In the genomic region with DNA sequence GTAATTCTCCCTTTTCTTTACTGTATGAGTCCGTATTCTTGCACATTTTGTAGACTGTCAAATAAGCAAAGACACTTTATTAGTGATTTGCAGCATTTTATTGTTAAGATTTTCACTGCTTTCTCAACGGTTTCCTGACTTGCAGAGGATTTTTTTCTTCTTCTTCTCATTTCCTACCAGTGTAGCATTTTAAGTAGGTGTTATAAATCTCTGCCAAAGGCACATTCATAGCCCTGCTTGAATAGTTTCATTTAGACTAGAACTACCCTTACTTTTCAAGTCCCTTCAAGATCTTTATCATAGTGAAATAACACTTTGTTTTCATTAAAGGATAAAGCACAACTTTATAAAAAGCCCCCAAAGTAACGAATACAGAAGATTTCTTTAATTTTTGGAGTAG, we compare ENCODE assay signal across 24 cellular contexts.
A peak's percentile ranks its signal among the peaks of the same experiment; 100 is the strongest.
DNase-seq lines count a peak whose midpoint lies in the region; ATAC-seq and TF ChIP-seq lines count a peak whose summit lies in the region.
"Had no signal": no experiment of that assay in that cellular context is flagged by ENCODE, and none has a peak within 500 bp of the region (broad histone marks: within the 10 kb centered on the region; RNA-seq: fewer than 3 reads in every experiment).

No MANE protein-coding gene starts in this region.

- H3K27ac ChIP-seq in SK-N-MC: peak overlapping the region; percentile 40; the same call in 1 of the 2 replicates
- H3K27ac ChIP-seq: BLaER1 treated with 17β-estradiol and CSF1 and Interleukin-3, amounts not matched to agents 10 nM and 100 nM; HL-60; KMS-11; RWPE1 had no signal

- H3K9me3 ChIP-seq in SK-N-MC (ENCODE audit: low read depth, low read length): no peaks in the 10 kb centered on the region
- H3K9me3 ChIP-seq: BLaER1 treated with 17β-estradiol and CSF1 and Interleukin-3, amounts not matched to agents 10 nM and 100 nM; HAP-1 had no signal

- H3K27me3 Mint-ChIP-seq in nephron (ENCODE audit: low read depth): no peaks in the 10 kb centered on the region
- no peaks in the 10 kb centered on the region for H3K27me3 Mint-ChIP-seq in activated naive CD8-positive, alpha-beta T cell treated with anti-CD3 and anti-CD28 coated beads, Interleukin-2, amount 50 U/mL, for 24 hours
- H3K27me3 Mint-ChIP-seq: CD4-positive, alpha-beta T cell; IgD-negative memory B cell had no signal

- H3K4me3 ChIP-seq in SK-N-MC: peak overlapping the region; percentile 36; the same call in 1 of the 2 replicates
- H3K4me3 ChIP-seq: BLaER1 treated with 17β-estradiol and CSF1 and Interleukin-3, amounts not matched to agents 10 nM and 100 nM; GM12878; HAP-1 had no signal

- H3K9ac ChIP-seq in SK-N-MC (ENCODE audit: insufficient read length): no peak overlapping the region
- H3K9ac ChIP-seq: BLaER1 treated with 17β-estradiol and CSF1 and Interleukin-3, amounts not matched to agents 10 nM and 100 nM; KMS-11 had no signal

- ATAC-seq in HG03521 (IDR thresholded peaks at IDR 0.05; ENCODE audit: unreplicated experiment) (no peak), GM21423 (IDR thresholded peaks at IDR 0.05; ENCODE audit: unreplicated experiment) (no peak)
- no peak for ATAC-seq in activated naive CD8-positive, alpha-beta T cell treated with anti-CD3 and anti-CD28 coated beads, Interleukin-2, amount 50 U/mL, for 24 hours
- ATAC-seq: GM12878 had no signal

- no peaks in the 10 kb centered on the region for H3K36me3 ChIP-seq in SK-N-MC (ENCODE audit: insufficient read depth, low read length)
- H3K36me3 ChIP-seq: BLaER1 treated with 17β-estradiol and CSF1 and Interleukin-3, amounts not matched to agents 10 nM and 100 nM; HAP-1 had no signal

- H3K4me1 Mint-ChIP-seq in nephron: peaks cover 31% of the 10 kb centered on the region
- H3K4me1 Mint-ChIP-seq in activated naive CD8-positive, alpha-beta T cell treated with anti-CD3 and anti-CD28 coated beads, Interleukin-2, amount 50 U/mL, for 24 hours: no peaks in the 10 kb centered on the region
- H3K4me1 Mint-ChIP-seq: IgD-negative memory B cell had no signal

- peak overlapping the region; percentile 31 to 88 (median 34) for H3K27ac Mint-ChIP-seq in nephron
- no peak overlapping the region for H3K27ac Mint-ChIP-seq in activated naive CD8-positive, alpha-beta T cell treated with anti-CD3 and anti-CD28 coated beads, Interleukin-2, amount 50 U/mL, for 24 hours
- H3K27ac Mint-ChIP-seq: CD4-positive, alpha-beta T cell; HFFc6 had no signal

- no peaks in the 10 kb centered on the region for H3K36me3 Mint-ChIP-seq in nephron (ENCODE audit: low read depth)
- no peaks in the 10 kb centered on the region for H3K36me3 Mint-ChIP-seq in activated naive CD8-positive, alpha-beta T cell treated with anti-CD3 and anti-CD28 coated beads, Interleukin-2, amount 50 U/mL, for 24 hours (ENCODE audit: low read depth)
- H3K36me3 Mint-ChIP-seq: IgD-negative memory B cell had no signal

- H3K9me3 Mint-ChIP-seq in nephron: no peaks in the 10 kb centered on the region
- H3K9me3 Mint-ChIP-seq in activated naive CD8-positive, alpha-beta T cell treated with anti-CD3 and anti-CD28 coated beads, Interleukin-2, amount 50 U/mL, for 24 hours: peaks cover 4% of the 10 kb centered on the region

- DNase-seq in SK-N-MC (ENCODE audit: low read depth, low spot score) (peak; percentile 51), globus pallidus (ENCODE audit: low spot score) (peak; percentile 34), NCI-H187 treated with DMSO at 0.1 percent for 48 hours (lab: John Stamatoyannopoulos, UW) (no peak)
- no peak for DNase-seq in activated naive CD8-positive, alpha-beta T cell treated with anti-CD3 and anti-CD28 coated beads, Interleukin-2, amount 50 U/mL, for 24 hours
- DNase-seq: AML-193; CD4-positive, alpha-beta T cell; COR-L47; GOT3; HFFc6; MM.1S; NCI-H2029 treated with DMSO at 0.1 percent for 48 hours; NCI-H2227 treated with DMSO at 0.1 percent for 48 hours; NCI-H526 treated with DMSO at 0.1 percent for 48 hours; SHP77 had no signal

- TF ChIP-seq CTCF in nephron (IDR thresholded peaks at IDR 0.05; ENCODE audit: unreplicated experiment in 3 of 3): no peak

- H3K4me3 Mint-ChIP-seq in nephron: no peak overlapping the region
- no peak overlapping the region for H3K4me3 Mint-ChIP-seq in activated naive CD8-positive, alpha-beta T cell treated with anti-CD3 and anti-CD28 coated beads, Interleukin-2, amount 50 U/mL, for 24 hours
- H3K4me3 Mint-ChIP-seq: CD4-positive, alpha-beta T cell; HFFc6; IgD-negative memory B cell had no signal

Comparison
In these comparisons a context has a peak if more than half of its experiments do, and no peak if none do; other contexts are left out.
1. DNase-seq: peak in SK-N-MC (single experiment) and globus pallidus (single experiment); none in NCI-H187 treated with DMSO at 0.1 percent for 48 hours (single experiment) and activated naive CD8-positive, alpha-beta T cell treated with anti-CD3 and anti-CD28 coated beads, Interleukin-2, amount 50 U/mL, for 24 hours (single experiment).